In genomic region chr3:43348852-43349574, GRCh38 we compare ENCODE assay signal across 1 cellular context.
TF ChIP-seq lines count a peak whose summit lies in the region.

No MANE protein-coding gene starts in this region.

TF ChIP-seq in SK-N-SH, 30 proteins besides CTCF, POLR2A, EP300 and RAD21 (continued from another document):
- TF ChIP-seq REST (IDR thresholded peaks at IDR 0.05; ENCODE audit: low read depth, low read length) (no peak), GABPA (IDR thresholded peaks at IDR 0.05; ENCODE audit: low read depth) (no peak), FOXJ3 (CRISPR knock-in tag; IDR thresholded peaks at IDR 0.05) (no peak), FOXM1 (IDR thresholded peaks at IDR 0.05; ENCODE audit: low read depth) (no peak), EZH2phosphoT487 (IDR thresholded peaks at IDR 0.05; ENCODE audit: borderline replicate concordance, low read depth) (no peak), SIN3A (IDR thresholded peaks at IDR 0.05; ENCODE audit: borderline replicate concordance, low read depth, low read length) (no peak), NRF1 (IDR thresholded peaks at IDR 0.05; ENCODE audit: low read depth, low read length) (no peak), YY1 (IDR thresholded peaks at IDR 0.05; ENCODE audit: low read depth) (no peak), RXRA (IDR thresholded peaks at IDR 0.05; ENCODE audit: borderline replicate concordance, low read depth) (no peak), USF2 (IDR thresholded peaks at IDR 0.05; ENCODE audit: borderline replicate concordance, low read depth, low read length) (no peak), TAF1 (IDR thresholded peaks at IDR 0.05; ENCODE audit: borderline replicate concordance, low read depth, low read length) (no peak)
- TF ChIP-seq, protein P1, sequence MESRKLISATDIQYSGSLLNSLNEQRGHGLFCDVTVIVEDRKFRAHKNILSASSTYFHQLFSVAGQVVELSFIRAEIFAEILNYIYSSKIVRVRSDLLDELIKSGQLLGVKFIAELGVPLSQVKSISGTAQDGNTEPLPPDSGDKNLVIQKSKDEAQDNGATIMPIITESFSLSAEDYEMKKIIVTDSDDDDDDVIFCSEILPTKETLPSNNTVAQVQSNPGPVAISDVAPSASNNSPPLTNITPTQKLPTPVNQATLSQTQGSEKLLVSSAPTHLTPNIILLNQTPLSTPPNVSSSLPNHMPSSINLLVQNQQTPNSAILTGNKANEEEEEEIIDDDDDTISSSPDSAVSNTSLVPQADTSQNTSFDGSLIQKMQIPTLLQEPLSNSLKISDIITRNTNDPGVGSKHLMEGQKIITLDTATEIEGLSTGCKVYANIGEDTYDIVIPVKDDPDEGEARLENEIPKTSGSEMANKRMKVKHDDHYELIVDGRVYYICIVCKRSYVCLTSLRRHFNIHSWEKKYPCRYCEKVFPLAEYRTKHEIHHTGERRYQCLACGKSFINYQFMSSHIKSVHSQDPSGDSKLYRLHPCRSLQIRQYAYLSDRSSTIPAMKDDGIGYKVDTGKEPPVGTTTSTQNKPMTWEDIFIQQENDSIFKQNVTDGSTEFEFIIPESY (IDR thresholded peaks at IDR 0.05; ENCODE audit: borderline replicate concordance, low read depth): no peak
- TF ChIP-seq, protein P2, sequence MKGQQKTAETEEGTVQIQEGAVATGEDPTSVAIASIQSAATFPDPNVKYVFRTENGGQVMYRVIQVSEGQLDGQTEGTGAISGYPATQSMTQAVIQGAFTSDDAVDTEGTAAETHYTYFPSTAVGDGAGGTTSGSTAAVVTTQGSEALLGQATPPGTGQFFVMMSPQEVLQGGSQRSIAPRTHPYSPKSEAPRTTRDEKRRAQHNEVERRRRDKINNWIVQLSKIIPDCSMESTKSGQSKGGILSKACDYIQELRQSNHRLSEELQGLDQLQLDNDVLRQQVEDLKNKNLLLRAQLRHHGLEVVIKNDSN (IDR thresholded peaks at IDR 0.05; ENCODE audit: borderline replicate concordance, low read depth): no peak
